ENCODE assay signal across 8 cellular contexts in genomic region chr9:92668746-92669526, GRCh38. TPM values are rescaled to one million over a fixed set of nuclear protein-coding genes. Genes with fewer than 3 reads are reported as not detected.
DNase-seq lines count a peak whose midpoint lies in the region; ATAC-seq and TF ChIP-seq lines count a peak whose summit lies in the region.

No MANE protein-coding gene starts in this region.

- H3K9me3 Mint-ChIP-seq in activated CD4-positive, alpha-beta T cell treated with anti-CD3 and anti-CD28 coated beads, Interleukin-2, amount 10 ng/mL, durations not matched to agents 24 days and 14 days = no peaks in the 10 kb centered on the region
- H3K9me3 Mint-ChIP-seq in stimulated activated naive CD8-positive, alpha-beta T cell treated with anti-CD3 and anti-CD28 coated beads, Interleukin-15, amount 100 ng/mL, for 72 hours = no peaks in the 10 kb centered on the region

- peak overlapping the region; percentile 74 for H3K27ac Mint-ChIP-seq in activated CD4-positive, alpha-beta T cell treated with anti-CD3 and anti-CD28 coated beads, Interleukin-2, amount 10 ng/mL, durations not matched to agents 24 days and 14 days
- peak overlapping the region; percentile 93 to 95 for H3K27ac Mint-ChIP-seq in stimulated activated naive CD8-positive, alpha-beta T cell treated with anti-CD3 and anti-CD28 coated beads, Interleukin-15, amount 100 ng/mL, for 72 hours

- H3K27me3 Mint-ChIP-seq in activated CD4-positive, alpha-beta T cell treated with anti-CD3 and anti-CD28 coated beads, Interleukin-2, amount 10 ng/mL, durations not matched to agents 24 days and 14 days = no peaks in the 10 kb centered on the region
- H3K27me3 Mint-ChIP-seq in stimulated activated naive CD8-positive, alpha-beta T cell treated with anti-CD3 and anti-CD28 coated beads, Interleukin-15, amount 100 ng/mL, for 72 hours = no peaks in the 10 kb centered on the region

- ATAC-seq in stimulated activated naive CD8-positive, alpha-beta T cell treated with anti-CD3 and anti-CD28 coated beads, Interleukin-15, amount 100 ng/mL, for 72 hours = no peak

- DNase-seq in BE2C (no peak), HL-60 (ENCODE audit: low read depth in 1 of 2, low spot score in 1 of 2) (peak in 1 of 2 experiments; percentile 26), epidermal melanocyte (ENCODE audit: insufficient read length, low spot score) (peak; percentile 67), SHP77 (lab: John Stamatoyannopoulos, UW) (no peak), SKM-1 (lab: John Stamatoyannopoulos, UW; ENCODE audit: unreplicated experiment) (no peak)
- peak; percentile 73 for DNase-seq in activated CD4-positive, alpha-beta T cell treated with anti-CD3 and anti-CD28 coated beads, Interleukin-2, amount 10 ng/mL, durations not matched to agents 24 days and 14 days
- DNase-seq in stimulated activated naive CD8-positive, alpha-beta T cell treated with anti-CD3 and anti-CD28 coated beads, Interleukin-15, amount 100 ng/mL, for 72 hours = peak; percentile 28 to 30

- H3K27me3 ChIP-seq in BE2C = no peaks in the 10 kb centered on the region
- H3K27me3 ChIP-seq in HL-60 (ENCODE audit: insufficient read depth, poor library complexity, severe bottlenecking) = no peaks in the 10 kb centered on the region
- no peaks in the 10 kb centered on the region for H3K27me3 ChIP-seq in muscle layer of duodenum (ENCODE audit: low read depth, low read length)

- peaks cover 28% of the 10 kb centered on the region for H3K36me3 Mint-ChIP-seq in activated CD4-positive, alpha-beta T cell treated with anti-CD3 and anti-CD28 coated beads, Interleukin-2, amount 10 ng/mL, durations not matched to agents 24 days and 14 days (ENCODE audit: low read depth)

- H3K4me1 ChIP-seq in BE2C = no peaks in the 10 kb centered on the region
- peaks cover 10 to 41% of the 10 kb centered on the region in 2 donors for H3K4me1 ChIP-seq in muscle layer of duodenum (ENCODE audit: control insufficient read depth in 1 of 2, insufficient read depth in 2 of 2, low read length in 2 of 2)

- H3K36me3 ChIP-seq in BE2C = no peaks in the 10 kb centered on the region; the same call in 1 of the 2 replicates
- peaks cover 6 to 18% of the 10 kb centered on the region in 2 donors for H3K36me3 ChIP-seq in muscle layer of duodenum (ENCODE audit: control insufficient read depth in 1 of 2, insufficient read depth in 2 of 2, low read length in 2 of 2)

- intact Hi-C loops in activated CD4-positive, alpha-beta T cell treated with anti-CD3 and anti-CD28 coated beads, Interleukin-2, amount 10 ng/mL, durations not matched to agents 24 days and 14 days (cut with micrococcal nuclease) = no loop called here

- H3K4me1 Mint-ChIP-seq in activated CD4-positive, alpha-beta T cell treated with anti-CD3 and anti-CD28 coated beads, Interleukin-2, amount 10 ng/mL, durations not matched to agents 24 days and 14 days = peaks cover 35% of the 10 kb centered on the region
- H3K4me1 Mint-ChIP-seq in stimulated activated naive CD8-positive, alpha-beta T cell treated with anti-CD3 and anti-CD28 coated beads, Interleukin-15, amount 100 ng/mL, for 72 hours = peaks cover 57% of the 10 kb centered on the region

- H3K27ac ChIP-seq in HL-60 (replicated peaks) (peak overlapping the region; percentile 55), muscle layer of duodenum (ENCODE audit: low read length) (peak overlapping the region; percentile 88)

- no peaks in the 10 kb centered on the region for H3K9me3 ChIP-seq in BE2C
- no peaks in the 10 kb centered on the region for H3K9me3 ChIP-seq in muscle layer of duodenum (ENCODE audit: control insufficient read depth in 1 of 2, low read length in 2 of 2)

- peak overlapping the region; percentile 95 for H3K4me3 Mint-ChIP-seq in activated CD4-positive, alpha-beta T cell treated with anti-CD3 and anti-CD28 coated beads, Interleukin-2, amount 10 ng/mL, durations not matched to agents 24 days and 14 days
- peak overlapping the region; percentile 83 to 91 for H3K4me3 Mint-ChIP-seq in stimulated activated naive CD8-positive, alpha-beta T cell treated with anti-CD3 and anti-CD28 coated beads, Interleukin-15, amount 100 ng/mL, for 72 hours

- TF ChIP-seq CTCF in BE2C (IDR thresholded peaks at IDR 0.05; ENCODE audit: low read depth, low read length) = no peak
- TF ChIP-seq CTCF in HL-60 (IDR thresholded peaks at IDR 0.05; ENCODE audit: insufficient read depth, low read length) = no peak

- H3K4me3 ChIP-seq in BE2C (ENCODE audit: low read depth, low read length) (peak overlapping the region; percentile 94), HL-60 (replicated peaks; ENCODE audit: insufficient read depth, low read length) (peak overlapping the region; percentile 83), muscle layer of duodenum (ENCODE audit: low read depth in 1 of 2, low read length in 2 of 2) (peak overlapping the region; percentile 82 to 86)

RNA-seq across cellular contexts. Expression of gene IPPK, which starts 1.0 kb away (rescaled TPM):
- polyA plus RNA-seq in BE2C (2012; ENCODE audit: insufficient read depth, insufficient read length, low read depth) = 17.6 TPM
- 13.5 and 15.6 TPM in 2 replicates for total RNA-seq in activated CD4-positive, alpha-beta T cell treated with anti-CD3 and anti-CD28 coated beads, Interleukin-2, amount 10 ng/mL, durations not matched to agents 24 days and 14 days

Comparison
In these comparisons a context has a peak if more than half of its experiments do, and no peak if none do; other contexts are left out.
1. DNase-seq: peak in activated CD4-positive, alpha-beta T cell treated with anti-CD3 and anti-CD28 coated beads, Interleukin-2, amount 10 ng/mL, durations not matched to agents 24 days and 14 days (single experiment), epidermal melanocyte (single experiment) and stimulated activated naive CD8-positive, alpha-beta T cell treated with anti-CD3 and anti-CD28 coated beads, Interleukin-15, amount 100 ng/mL, for 72 hours (2 of 2); none in BE2C (single experiment), SHP77 (0 of 2) and SKM-1 (single experiment).
2. Peak in every context shown above with its lines, with median percentiles within 50 percentile points of each other: H3K4me3 ChIP-seq.